ENCODE assay signal across 8 cellular contexts in the genomic region with DNA sequence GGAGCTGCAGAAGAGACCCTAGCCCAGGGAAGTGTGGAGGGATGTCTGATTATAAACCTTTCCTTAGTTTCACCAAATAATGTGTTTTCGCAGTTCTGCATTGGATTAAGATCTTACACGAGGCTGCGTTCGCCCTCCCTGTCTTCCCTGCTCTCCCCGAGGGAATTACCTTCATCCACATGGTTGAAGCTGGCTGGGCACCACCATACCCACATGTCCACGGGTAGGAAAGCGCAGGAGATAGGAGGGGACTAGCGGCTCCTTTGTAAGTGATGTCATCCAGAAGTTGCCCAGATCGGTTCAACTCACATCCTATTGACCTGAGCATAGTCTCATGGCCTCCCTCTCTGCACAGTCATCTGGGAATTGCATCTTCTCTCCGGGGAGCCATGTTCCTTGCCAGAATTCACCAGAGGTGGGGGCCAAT.
DNase-seq lines count a peak whose midpoint lies in the region; ATAC-seq and TF ChIP-seq lines count a peak whose summit lies in the region.

No MANE protein-coding gene starts in this region.

- peak overlapping the region; percentile 97 for H3K4me3 Mint-ChIP-seq in stimulated activated memory B cell treated with anti-CD40 and anti-IgM and Interleukin-4, amounts not matched to agents 10 μg/mL and 1 μg/mL and 100 μg/mL, for 72 hours

- DNase-seq in AML-193 (lab: John Stamatoyannopoulos, UW) (peak; percentile 13 to 30), GM13977 (ENCODE audit: low spot score) (peak; percentile 50), NCI-H774 (lab: John Stamatoyannopoulos, UW) (peak; percentile 16), astrocyte of the spinal cord (ENCODE audit: low read depth, low spot score) (peak; percentile 57), islet precursor cell (peak; percentile 61), NCI-H187 (lab: John Stamatoyannopoulos, UW) (no peak)

- H3K4me1 Mint-ChIP-seq in stimulated activated memory B cell treated with anti-CD40 and anti-IgM and Interleukin-4, amounts not matched to agents 10 μg/mL and 1 μg/mL and 100 μg/mL, for 72 hours: peaks cover 38% of the 10 kb centered on the region

- in situ Hi-C loops in GM13977 (cut with MboI; ENCODE audit: low pct_unique_long_range_greater_than_20kb, low sequenced_read_pairs, unreplicated experiment) (no loop called here), astrocyte of the spinal cord (cut with HindIII; ENCODE audit: low sequenced_read_pairs) (no loop called here)

- H3K9me3 Mint-ChIP-seq in stimulated activated memory B cell treated with anti-CD40 and anti-IgM and Interleukin-4, amounts not matched to agents 10 μg/mL and 1 μg/mL and 100 μg/mL, for 72 hours: no peaks in the 10 kb centered on the region

- peak overlapping the region; percentile 87 for H3K4me3 ChIP-seq in astrocyte of the spinal cord (ENCODE audit: low read depth, low read length)

- peaks cover 4% of the 10 kb centered on the region for H3K36me3 Mint-ChIP-seq in stimulated activated memory B cell treated with anti-CD40 and anti-IgM and Interleukin-4, amounts not matched to agents 10 μg/mL and 1 μg/mL and 100 μg/mL, for 72 hours

- H3K27ac Mint-ChIP-seq in stimulated activated memory B cell treated with anti-CD40 and anti-IgM and Interleukin-4, amounts not matched to agents 10 μg/mL and 1 μg/mL and 100 μg/mL, for 72 hours: peak overlapping the region; percentile 86

- no peak for ATAC-seq in stimulated activated memory B cell treated with anti-CD40 and anti-IgM and Interleukin-4, amounts not matched to agents 10 μg/mL and 1 μg/mL and 100 μg/mL, for 72 hours
- no peak for ATAC-seq in HG03025 (IDR thresholded peaks at IDR 0.05; ENCODE audit: low FRiP score, unreplicated experiment)

- H3K27me3 Mint-ChIP-seq in stimulated activated memory B cell treated with anti-CD40 and anti-IgM and Interleukin-4, amounts not matched to agents 10 μg/mL and 1 μg/mL and 100 μg/mL, for 72 hours: no peaks in the 10 kb centered on the region

- TF ChIP-seq CTCF in GM13977 (IDR thresholded peaks at IDR 0.05; ENCODE audit: extremely low read depth, insufficient read depth, missing control alignments) (no peak), astrocyte of the spinal cord (IDR thresholded peaks at IDR 0.05; ENCODE audit: low read depth, low read length) (no peak)

Comparison
In these comparisons a context has a peak if more than half of its experiments do, and no peak if none do; other contexts are left out.
1. DNase-seq: peak in AML-193 (2 of 2), GM13977 (single experiment), NCI-H774 (single experiment), astrocyte of the spinal cord (single experiment) and islet precursor cell (single experiment); none in NCI-H187 (0 of 2).